32 cellular contexts compared by ENCODE assay signal in genomic region chr22:30949934-30950660, GRCh38. TPM values are rescaled to one million over a fixed set of nuclear protein-coding genes. Genes with fewer than 3 reads are reported as not detected.
DNase-seq lines count a peak whose midpoint lies in the region; ATAC-seq and TF ChIP-seq lines count a peak whose summit lies in the region.
"Had no signal": no experiment of that assay in that cellular context is flagged by ENCODE, and none has a peak within 500 bp of the region (broad histone marks: within the 10 kb centered on the region; RNA-seq: fewer than 3 reads in every experiment).

No MANE protein-coding gene starts in this region.

- H3K4me2 ChIP-seq in HCT116 (ENCODE audit: low read length): no peak overlapping the region
- H3K4me2 ChIP-seq: BLaER1 treated with 17β-estradiol and CSF1 and Interleukin-3, amounts not matched to agents 10 nM and 100 nM; GM23338 had no signal

- TF ChIP-seq RAD21 in HCT116 (IDR thresholded peaks at IDR 0.05; ENCODE audit: low read depth): peak; percentile 26; the same call in 1 of the 2 replicates

- WGBS in esophagus squamous epithelium, 2 donors: 34 to 64% methylated on average over 6 to 7 of the region's 7 CpGs

- intact Hi-C loops in HCT116 (cut with micrococcal nuclease): loop anchor here (2.0 kb wide), 1 partner anchor 281 kb away; no protein-coding TSS in a partner anchor
- intact Hi-C loops in esophagus squamous epithelium (cut with DNase I): loop anchor here (5.0 kb wide), 1 partner anchor 132 kb away; the partner anchor contains the start of gene SMTN

- in situ Hi-C loops in astrocyte of the cerebellum (cut with HindIII; ENCODE audit: low sequenced_read_pairs): no loop called here

- H4K20me1 ChIP-seq in HCT116 (ENCODE audit: insufficient read depth): no peaks in the 10 kb centered on the region

- no peaks in the 10 kb centered on the region for H3K4me1 ChIP-seq in HCT116 (ENCODE audit: control insufficient read depth in 1 of 2, insufficient read depth in 2 of 2, low read length in 2 of 2)
- peaks cover 20 to 61% (median 43%) of the 10 kb centered on the region in 3 donors for H3K4me1 ChIP-seq in esophagus squamous epithelium

- peak in 2 of 3 experiments; percentile 14 to 18; a peak in 1 of 6 replicates for TF ChIP-seq CTCF in HCT116 (IDR thresholded peaks at IDR 0.05 in 2 of 3, conservative IDR thresholded peaks at IDR 0.05 in 1 of 3; ENCODE audit: borderline replicate concordance in 1 of 3, insufficient read depth in 1 of 3, low read depth in 2 of 3, low read length in 2 of 3)
- peak; percentile 12 for TF ChIP-seq CTCF in astrocyte of the cerebellum (IDR thresholded peaks at IDR 0.05; ENCODE audit: low read depth, low read length, missing control alignments)
- no peak for TF ChIP-seq CTCF in esophagus squamous epithelium (IDR thresholded peaks at IDR 0.05)
- peak; percentile 26 for TF ChIP-seq CTCF in retinal pigment epithelial cell (conservative IDR thresholded peaks at IDR 0.05; ENCODE audit: low read depth, low read length)

- no peaks in the 10 kb centered on the region for H3K27me3 ChIP-seq in HCT116 (ENCODE audit: insufficient read depth, low read length)
- H3K27me3 ChIP-seq in esophagus squamous epithelium: no peaks in the 10 kb centered on the region
- H3K27me3 ChIP-seq: BLaER1 treated with 17β-estradiol and CSF1 and Interleukin-3, amounts not matched to agents 10 nM and 100 nM; dorsolateral prefrontal cortex; stomach; transverse colon had no signal

- no peak overlapping the region for H2AFZ ChIP-seq in HCT116 (ENCODE audit: low read depth, low read length, poor library complexity, severe bottlenecking)
- H2AFZ ChIP-seq: GM23338 had no signal

- no TSS peak for BruUV-seq in HCT116 (replicated peaks; lab: Mats Ljungman, UMichigan)

- no peaks in the 10 kb centered on the region; the same call in 1 of the 2 replicates for H3K9me2 ChIP-seq in HCT116 (ENCODE audit: insufficient read depth)

- H3K36me3 ChIP-seq in HCT116 (ENCODE audit: control insufficient read depth in 1 of 2, insufficient read depth in 2 of 2, low read length in 2 of 2) (0 out of 4 replicates have a peak, but pooled peaks cover 0 to 5% of the 10 kb centered on the region in 2 experiments), esophagus squamous epithelium (peaks cover 3 to 84% (median 19%) of the 10 kb centered on the region in 3 donors)

- RAD21 ChIA-PET in HCT116 (lab: Charles Lee; ENCODE audit: low non-redundant PET in 1 of 2, low total read pairs in 2 of 2, uncharacterized antibody in 2 of 2, unreplicated experiment in 2 of 2): interaction anchor here in 1 of 2 experiments (0.5 to 0.6 kb wide), 2 partner anchors 132 to 135 kb away, joined by 3 read pairs; no protein-coding TSS in a partner anchor

- no peak overlapping the region for H3K4me3 ChIP-seq in HCT116 (replicated peaks in 1 of 2; ENCODE audit: low read depth in 1 of 2, low read length in 2 of 2)
- no peak overlapping the region for H3K4me3 ChIP-seq in astrocyte of the cerebellum (ENCODE audit: low read depth, low read length)
- no peak overlapping the region for H3K4me3 ChIP-seq in esophagus squamous epithelium
- H3K4me3 ChIP-seq in retinal pigment epithelial cell (ENCODE audit: low read length): no peak overlapping the region
- H3K4me3 ChIP-seq: BLaER1 treated with 17β-estradiol and CSF1 and Interleukin-3, amounts not matched to agents 10 nM and 100 nM; dorsolateral prefrontal cortex; GM23338; K562; stomach; transverse colon had no signal

- TF ChIP-seq POLR2A in HCT116 (IDR thresholded peaks at IDR 0.05; ENCODE audit: borderline replicate concordance, extremely low read depth, insufficient read depth, insufficient read length) (no peak), esophagus squamous epithelium (IDR thresholded peaks at IDR 0.05) (no peak)

- POLR2A ChIA-PET in HCT116 (lab: Charles Lee): interaction anchor here (0.6 kb wide), 1 partner anchor 134 kb away, joined by 5 read pairs; no protein-coding TSS in a partner anchor

- H3K27ac ChIP-seq in HCT116 (ENCODE audit: low read depth, low read length) (no peak overlapping the region), esophagus squamous epithelium (peak overlapping the region in 3 of 4 donors; percentile 78 to 90 (median 84))
- H3K27ac ChIP-seq: BLaER1 treated with 17β-estradiol and CSF1 and Interleukin-3, amounts not matched to agents 10 nM and 100 nM; WERI-Rb-1 had no signal

- CTCF ChIA-PET in HCT116 (lab: Charles Lee): interaction anchor here (0.6 to 2.9 kb wide), 5 partner anchors 96 to 207 kb away, joined by 3 to 25 read pairs (median 4); partner anchors contain the start of genes SELENOM and SMTN

- H3K9me3 ChIP-seq in HCT116 (ENCODE audit: control insufficient read depth in 1 of 2, insufficient read depth in 1 of 2, low read depth in 1 of 2, low read length in 2 of 2): no peaks in the 10 kb centered on the region
- no peaks in the 10 kb centered on the region for H3K9me3 ChIP-seq in esophagus squamous epithelium
- H3K9me3 ChIP-seq: BLaER1 treated with 17β-estradiol and CSF1 and Interleukin-3, amounts not matched to agents 10 nM and 100 nM; stomach; transverse colon had no signal

- DNase-seq in HCT116 (ENCODE audit: low read depth, low spot score): no peak
- DNase-seq in astrocyte of the cerebellum (ENCODE audit: low read depth): no peak
- no peak for DNase-seq in esophagus squamous epithelium (lab: John Stamatoyannopoulos, UW)
- DNase-seq in retinal pigment epithelial cell (ENCODE audit: low read depth): no peak
- DNase-seq in DMS114 treated with DMSO at 0.1 percent for 48 hours (lab: John Stamatoyannopoulos, UW; ENCODE audit: unreplicated experiment): no peak
- DNase-seq in C1 segment of cervical spinal cord (lab: John Stamatoyannopoulos, UW): no peak
- DNase-seq in activated CD4-positive, CD25-positive, alpha-beta regulatory T cell treated with anti-CD3 and anti-CD28 coated beads, Interleukin-2, amount 50 U/mL, for 72 hours: no peak
- no peak for DNase-seq in cerebellar cortex (ENCODE audit: low spot score)
- DNase-seq: activated CD4-positive, alpha-beta T cell treated with anti-CD3 and anti-CD28 coated beads for 48 hours; activated effector memory CD4-positive, alpha-beta T cell treated with anti-CD3 and anti-CD28 coated beads, Interleukin-2, amount 50 U/mL, for 16 hours; activated naive CD8-positive, alpha-beta T cell treated with anti-CD3 and anti-CD28 coated beads for 36 hours; anterior cingulate cortex; central memory CD4-positive, alpha-beta T cell; DMS79; dorsolateral prefrontal cortex; GDM1; immature natural killer cell; mesenchymal stem cell; NCI-H1092; NCI-H187; NCI-H446 treated with DMSO at 0.1 percent for 48 hours; NCI-H82; stimulated activated CD4-positive, alpha-beta T cell treated with anti-CD3 and anti-CD28 coated beads, Interleukin-12 subunit alpha, Interleukin-12 subunit beta, amount 100 ng/mL, for 4 hours; stimulated activated CD4-positive, alpha-beta T cell treated with anti-CD3 and anti-CD28 coated beads, Interleukin-2, amount 100 ng/mL, for 48 hours; stomach; T1000; transverse colon; WERI-Rb-1 had no signal

- H3K79me2 ChIP-seq in HCT116 (ENCODE audit: insufficient read depth, low read length): no peaks in the 10 kb centered on the region

- H3K9ac ChIP-seq in HCT116 (ENCODE audit: low read length): no peak overlapping the region

- no peak for ATAC-seq in HCT116
- ATAC-seq: GM23338, K562, sciatic nerve had no signal

TF ChIP-seq in HCT116, 20 proteins besides CTCF, POLR2A, EP300 and RAD21:
- no peak for TF ChIP-seq SP1 (IDR thresholded peaks at IDR 0.05; ENCODE audit: low read depth)
- no peak for TF ChIP-seq EZH2phosphoT487 (IDR thresholded peaks at IDR 0.05; ENCODE audit: borderline replicate concordance)
- no peak for TF ChIP-seq CEBPB (IDR thresholded peaks at IDR 0.05; ENCODE audit: low read depth)
- TF ChIP-seq EGR1 (IDR thresholded peaks at IDR 0.05; ENCODE audit: low read depth): no peak
- TF ChIP-seq JUND (IDR thresholded peaks at IDR 0.05): no peak

RNA-seq across cellular contexts. Expression of gene MORC2, which starts 18.5 kb away (rescaled TPM):
- total RNA-seq in HCT116 (2021; ENCODE audit: unreplicated experiment): 25.4 TPM
- polyA plus RNA-seq in HCT116 (2012): 27.3 and 28.5 TPM in 2 replicates
- 10 to 100 TPM in 3 of 4 donors, 1 to 10 TPM in 1; 9.5 to 24.0 (median 13.1) TPM for total RNA-seq in esophagus squamous epithelium

RNA-seq across cellular contexts. Expression of gene TUG1, which starts 19.0 kb away (rescaled TPM):
- total RNA-seq in HCT116 (2021; ENCODE audit: unreplicated experiment) (45.0 TPM), esophagus squamous epithelium (10 to 100 TPM; 27.9 to 63.1 (median 41.5) TPM)
- polyA plus RNA-seq in HCT116 (2012): 17.5 and 25.3 TPM in 2 replicates

Comparison
In these comparisons a context has a peak if more than half of its experiments do, and no peak if none do; other contexts are left out.
1. CTCF ChIP-seq: peak in HCT116 (2 of 3), astrocyte of the cerebellum (single experiment) and retinal pigment epithelial cell (single experiment); none in esophagus squamous epithelium (0 of 6).